8 cellular contexts compared by ENCODE assay signal in the genomic region with DNA sequence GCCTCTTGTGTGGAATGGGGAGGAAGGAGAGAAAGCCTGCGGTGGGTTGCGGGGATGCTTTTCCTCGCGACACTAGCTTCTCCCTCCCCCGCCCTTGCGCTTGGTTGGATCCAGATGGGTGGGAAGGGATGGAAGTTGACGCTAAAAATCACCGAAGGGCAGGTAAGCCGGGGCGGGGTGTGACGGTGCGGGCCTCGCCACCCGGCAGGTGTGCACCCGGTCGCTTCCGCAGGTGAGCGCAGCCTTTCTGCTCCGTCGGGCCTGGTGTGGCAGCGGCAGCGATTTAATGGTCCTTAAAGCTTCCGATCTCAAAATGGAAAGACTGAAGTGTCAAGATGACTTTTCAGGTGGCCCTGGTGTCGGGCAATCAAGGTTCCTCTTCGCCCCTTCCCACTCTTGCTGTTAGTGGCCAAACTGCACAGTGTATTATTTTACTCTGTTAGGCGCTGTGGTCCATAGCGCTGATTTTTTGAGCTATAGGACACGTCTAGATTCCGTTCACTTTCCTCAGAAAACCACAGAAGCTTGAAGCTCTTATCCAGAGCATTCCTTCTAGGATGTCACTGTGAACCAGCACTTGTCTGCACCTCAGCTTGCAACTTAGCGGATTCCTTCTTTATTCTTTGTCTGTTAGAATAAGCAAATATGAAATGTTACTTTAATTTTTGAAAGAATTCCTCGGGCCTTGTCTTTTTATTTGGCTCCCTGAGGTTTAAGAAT. TPM values are rescaled to one million over a fixed set of nuclear protein-coding genes. Genes with fewer than 3 reads are reported as not detected.
DNase-seq lines count a peak whose midpoint lies in the region; ATAC-seq, FAIRE-seq and TF ChIP-seq lines count a peak whose summit lies in the region.

No MANE protein-coding gene starts in this region.

- TF ChIP-seq RAD21 in GM12878 (IDR thresholded peaks at IDR 0.05; ENCODE audit: insufficient read depth, low read depth, low read length), result no peak

- BruUV-seq in GM12878 (replicated peaks; lab: Mats Ljungman, UMichigan), result TSS peak; percentile 67

- H2AFZ ChIP-seq in GM12878 (ENCODE audit: control insufficient read depth, low read depth, low read length), result peak overlapping the region; percentile 87
- peak overlapping the region; percentile 89 for H2AFZ ChIP-seq in keratinocyte (ENCODE audit: control insufficient read depth, low read length)

- intact Hi-C loops in GM12878 (cut with micrococcal nuclease; ENCODE audit: unreplicated experiment), result loop anchor here (10.0 kb wide), 1 partner anchor 584 kb away; a partner anchor contains a TSS

- H3K4me3 ChIP-seq in GM12878 (peak overlapping the region; percentile 69), keratinocyte (ENCODE audit: control insufficient read depth in 2 of 3, extremely low read depth in 1 of 3, insufficient read depth in 2 of 3, low read depth in 1 of 3, low read length in 3 of 3) (peak overlapping the region; percentile 72 to 100 (median 96))

- FAIRE-seq in GM12878 (lab: Jason Lieb, UNC) (no peak), keratinocyte (lab: Jason Lieb, UNC) (no peak)

- H3K9me3 ChIP-seq in GM12878 (replicated peaks; ENCODE audit: control insufficient read depth, insufficient read depth, low read length) (no peaks in the 10 kb centered on the region), keratinocyte (ENCODE audit: control insufficient read depth, low read depth, low read length) (no peaks in the 10 kb centered on the region)

- H3K27ac ChIP-seq in C4-2B (peak overlapping the region; percentile 97), RWPE1 (peak overlapping the region; percentile 95), GM12878 (ENCODE audit: control insufficient read depth, insufficient read depth) (peak overlapping the region; percentile 98), keratinocyte (ENCODE audit: control insufficient read depth, insufficient read depth, low read length) (peak overlapping the region; percentile 93)

- no peak for TF ChIP-seq POLR2A in GM12878 (IDR thresholded peaks at IDR 0.05; ENCODE audit: low read depth, low read length)

- peak overlapping the region; percentile 99 for H3K9ac ChIP-seq in GM12878 (ENCODE audit: control insufficient read depth, insufficient read depth, low read length)
- peak overlapping the region; percentile 95 for H3K9ac ChIP-seq in keratinocyte (ENCODE audit: control insufficient read depth, extremely low read depth, insufficient read depth, low read length)

- in situ Hi-C loops in GM12878 (cut with MboI), result no loop called here

- no peak for TF ChIP-seq EP300 in GM12878 (IDR thresholded peaks at IDR 0.05; ENCODE audit: borderline replicate concordance in 1 of 2, control insufficient read depth in 1 of 2, low read depth in 2 of 2, low read length in 2 of 2)

- dilution Hi-C loops in keratinocyte (cut with MboI; ENCODE audit: extremely low pct_ligation_motif_present, low sequenced_read_pairs), result no loop called here

- peak overlapping the region; percentile 75 for H3K4me2 ChIP-seq in GM12878 (ENCODE audit: control insufficient read depth, insufficient read depth)
- H3K4me2 ChIP-seq in keratinocyte (ENCODE audit: control insufficient read depth, extremely low read depth, insufficient read depth, low read depth, low read length), result peak overlapping the region; percentile 92

- peaks cover 93% of the 10 kb centered on the region for H3K79me2 ChIP-seq in GM12878 (ENCODE audit: control insufficient read depth, insufficient read depth, low read length)
- peaks cover 90% of the 10 kb centered on the region for H3K79me2 ChIP-seq in keratinocyte (ENCODE audit: control insufficient read depth, insufficient read depth, low read length)

- TF ChIP-seq CTCF in C4-2B (conservative IDR thresholded peaks at IDR 0.05), result no peak
- TF ChIP-seq CTCF in RWPE1 (conservative IDR thresholded peaks at IDR 0.05; ENCODE audit: low read depth), result no peak
- no peak for TF ChIP-seq CTCF in GM12878 (IDR thresholded peaks at IDR 0.05 in 2 of 3, conservative IDR thresholded peaks at IDR 0.05 in 1 of 3; ENCODE audit: control insufficient read depth in 2 of 3, extremely low read depth in 1 of 3, insufficient read depth in 1 of 3, low read depth in 3 of 3, low read length in 3 of 3)
- no peak for TF ChIP-seq CTCF in keratinocyte (optimal IDR thresholded peaks at IDR 0.05 in 1 of 3, IDR thresholded peaks at IDR 0.05 in 1 of 3, conservative IDR thresholded peaks at IDR 0.05 in 1 of 3; ENCODE audit: extremely low read depth in 1 of 3, insufficient read depth in 2 of 3, low read length in 3 of 3)

- H3K36me3 ChIP-seq in GM12878 (ENCODE audit: control insufficient read depth in 2 of 2, insufficient read depth in 2 of 2, low read length in 1 of 2) (peaks cover 2 to 14% of the 10 kb centered on the region in 2 experiments), keratinocyte (ENCODE audit: control insufficient read depth in 2 of 2, extremely low read depth in 1 of 2, insufficient read depth in 2 of 2, low read length in 2 of 2) (peaks cover 16 to 33% of the 10 kb centered on the region in 2 experiments)

- DNase-seq in RWPE1 (ENCODE audit: low spot score) (peak; percentile 44), GM12878 (ENCODE audit: low read depth, low spot score) (no peak), keratinocyte (ENCODE audit: low read depth, low spot score) (no peak), hippocampal formation (lab: John Stamatoyannopoulos, UW) (no peak)
- DNase-seq in stimulated activated CD4-positive, alpha-beta T cell treated with anti-CD3 and anti-CD28 coated beads, Interleukin-4, amount 100 ng/mL, for 1 hour, result peak; percentile 45

- CTCF ChIA-PET in RWPE1 (lab: Yijun Ruan, JAX) (interaction anchor here (0.5 to 0.6 kb wide), 2 partner anchors 33 to 69 kb away, joined by 3 to 4 read pairs; no protein-coding TSS in a partner anchor), GM12878 (lab: Yijun Ruan, JAX) (interaction anchor here (0.8 to 1.2 kb wide), 4 partner anchors 48 to 146 kb away, joined by 3 to 4 read pairs (median 4); no protein-coding TSS in a partner anchor)

- ATAC-seq in GM21526 (IDR thresholded peaks at IDR 0.05; ENCODE audit: low FRiP score, unreplicated experiment), result peak; percentile 1
- peak; percentile 3 for ATAC-seq in GM12878
- no peak for ATAC-seq in HG02852 (IDR thresholded peaks at IDR 0.05; ENCODE audit: unreplicated experiment)

- H3K4me1 ChIP-seq in GM12878 (ENCODE audit: control insufficient read depth, insufficient read depth, low read length), result peaks cover 3% of the 10 kb centered on the region; the same call in 1 of the 2 replicates
- H3K4me1 ChIP-seq in keratinocyte (ENCODE audit: control insufficient read depth, extremely low read depth, insufficient read depth, low read length), result peaks cover 29% of the 10 kb centered on the region

- 2% methylated on average over 31 of the region's 31 CpGs for WGBS in GM12878 (ENCODE audit: insufficient coverage, insufficient replicate concordance, low lambda C conversion rate, missing lambda C conversion rate)

- H4K20me1 ChIP-seq in GM12878 (ENCODE audit: control insufficient read depth, insufficient read depth), result peaks cover 16% of the 10 kb centered on the region
- H4K20me1 ChIP-seq in keratinocyte (ENCODE audit: control insufficient read depth, extremely low read depth, insufficient read depth, low read length), result peaks cover 24% of the 10 kb centered on the region

- POLR2A ChIA-PET in RWPE1 (lab: Yijun Ruan, JAX; ENCODE audit: low non-redundant PET) (no interaction called here), GM12878 (lab: Charles Lee) (interaction anchor here (0.7 to 1.4 kb wide), 2 partner anchors 64 to 392 kb away, joined by 3 read pairs; no protein-coding TSS in a partner anchor)

- RAD21 ChIA-PET in GM12878 (lab: Charles Lee; ENCODE audit: unreplicated experiment), result interaction anchor here (1.5 kb wide), 1 partner anchor 10 kb away, joined by 5 read pairs; no protein-coding TSS in a partner anchor

- no peaks in the 10 kb centered on the region for H3K27me3 ChIP-seq in GM12878 (replicated peaks in 1 of 2; ENCODE audit: control insufficient read depth in 2 of 2, insufficient read depth in 2 of 2, low read length in 1 of 2)
- H3K27me3 ChIP-seq in keratinocyte (ENCODE audit: control insufficient read depth, extremely low read depth, insufficient read depth, low read length), result no peaks in the 10 kb centered on the region

- H3K9me1 ChIP-seq in keratinocyte (ENCODE audit: control insufficient read depth, extremely low read depth, insufficient read depth, low read length), result no peaks in the 10 kb centered on the region

- SMC1A ChIA-PET in GM12878 (lab: Charles Lee; ENCODE audit: uncharacterized antibody, unreplicated experiment), result interaction anchor here (1.0 to 1.8 kb wide), 4 partner anchors 11 to 468 kb away, joined by 3 to 5 read pairs (median 4); no protein-coding TSS in a partner anchor

RNA-seq across cellular contexts. Expression of a gene that starts 0.8 kb away (rescaled TPM):
- total RNA-seq in GM12878 (2013; cell fraction: nucleolus; rRNA removed), result 18.0 and 18.3 TPM in 2 replicates
- 47.4 and 52.2 TPM in 2 replicates for total RNA-seq in GM12878 (2014; rRNA removed)
- 51.1 and 54.5 TPM in 2 replicates for total RNA-seq in GM12878 (2014; rRNA removed; fragmentation: Illumina TruSeq; extraction: Trizol)
- 45.1 and 46.1 TPM in 2 replicates for total RNA-seq in GM12878 (2021)
- 21.6 TPM for polyA plus RNA-seq in GM12878 (2011; ENCODE audit: low read depth)
- polyA plus RNA-seq in GM12878 (2011; rRNA removed), result 24.4 and 32.2 TPM in 2 replicates
- polyA plus RNA-seq in GM12878 (2011; cell fraction: cytosol; rRNA removed), result 16.9 and 17.4 TPM in 2 replicates
- polyA plus RNA-seq in GM12878 (2011; cell fraction: nucleus; rRNA removed), result 8.8 and 11.6 TPM in 2 replicates
- 31.2 and 33.6 TPM in 2 replicates for polyA plus RNA-seq in GM12878 (2012)
- 61.2 and 78.4 TPM in 2 replicates for polyA plus RNA-seq in GM12878 (2014; fragmentation: Illumina TruSeq; extraction: Trizol)
- polyA plus RNA-seq in GM12878 (2014; fragmentation: Nextera tagmentation; extraction: Ambion mirVana), result 10 to 100 TPM; 37.4 to 43.1 TPM
- 41.3 and 44.1 TPM in 2 replicates for polyA plus RNA-seq in GM12878 (2014; rRNA removed)
- polyA plus RNA-seq in GM12878 (2016; fragmentation: Nextera tagmentation; extraction: Ambion mirVana), result 10 to 100 TPM; 81.1 to 83.6 TPM
- polyA minus RNA-seq in GM12878 (2011; rRNA and poly(A)+ RNA removed), result 12.2 and 18.4 TPM in 2 replicates
- polyA minus RNA-seq in GM12878 (2011; cell fraction: cytosol; rRNA and poly(A)+ RNA removed), result 5.7 and 8.4 TPM in 2 replicates
- 4.4 and 8.4 TPM in 2 replicates for polyA minus RNA-seq in GM12878 (2011; cell fraction: nucleus; rRNA and poly(A)+ RNA removed)
- polyA plus RNA-seq in keratinocyte, result 17.6 to 29.4 TPM (median 20.9 TPM) in 3 replicates
- 39.8 TPM for polyA plus RNA-seq in keratinocyte (2011; ENCODE audit: low read depth)
- 24.4 and 33.4 TPM in 2 replicates for polyA plus RNA-seq in keratinocyte (2011; cell fraction: cytosol; rRNA removed)
- polyA plus RNA-seq in keratinocyte (2011; cell fraction: nucleus; rRNA removed), result 16.4 and 17.7 TPM in 2 replicates
- polyA plus RNA-seq in keratinocyte (2012; ENCODE audit: low replicate concordance), result 38.0 and 42.4 TPM in 2 replicates
- polyA minus RNA-seq in keratinocyte, result 8.7 to 16.8 TPM (median 9.3 TPM) in 3 replicates
- 12.3 TPM for polyA minus RNA-seq in keratinocyte (2011; cell fraction: cytosol; rRNA and poly(A)+ RNA removed)
- polyA minus RNA-seq in keratinocyte (2011; cell fraction: nucleus; rRNA and poly(A)+ RNA removed), result 4.0 and 9.9 TPM in 2 replicates

RNA-seq across cellular contexts. Expression of a gene that starts 0.9 kb away (rescaled TPM):
- 349 and 350 TPM in 2 replicates for total RNA-seq in GM12878 (2013; cell fraction: nucleolus; rRNA removed)
- total RNA-seq in GM12878 (2014; rRNA removed) (227 and 277 TPM in 2 replicates), GM12878 (2014; rRNA removed; fragmentation: Illumina TruSeq; extraction: Trizol) (418 and 442 TPM in 2 replicates), GM12878 (2021) (314 and 323 TPM in 2 replicates)
- 154 TPM for polyA plus RNA-seq in GM12878 (2011; ENCODE audit: low read depth)
- polyA plus RNA-seq in GM12878 (2011; rRNA removed) (385 and 621 TPM in 2 replicates), GM12878 (2014; fragmentation: Illumina TruSeq; extraction: Trizol) (437 and 523 TPM in 2 replicates), GM12878 (2014; fragmentation: Nextera tagmentation; extraction: Ambion mirVana) (100 to 1,000 TPM; 281 to 367 TPM), GM12878 (2014; rRNA removed) (429 and 510 TPM in 2 replicates), GM12878 (2016; fragmentation: Nextera tagmentation; extraction: Ambion mirVana) (100 to 1,000 TPM; 217 to 233 TPM), keratinocyte (119 to 292 TPM (median 229 TPM) in 3 replicates)
- 121 and 127 TPM in 2 replicates for polyA plus RNA-seq in GM12878 (2011; cell fraction: cytosol; rRNA removed)
- polyA plus RNA-seq in GM12878 (2011; cell fraction: nucleus; rRNA removed), result 643 and 755 TPM in 2 replicates
- 233 and 319 TPM in 2 replicates for polyA plus RNA-seq in GM12878 (2012)
- 38.4 and 61.2 TPM in 2 replicates for polyA minus RNA-seq in GM12878 (2011; rRNA and poly(A)+ RNA removed)
- polyA minus RNA-seq in GM12878 (2011; cell fraction: cytosol; rRNA and poly(A)+ RNA removed), result 53.7 and 54.1 TPM in 2 replicates
- polyA minus RNA-seq in GM12878 (2011; cell fraction: nucleus; rRNA and poly(A)+ RNA removed), result 78.7 and 116 TPM in 2 replicates
- polyA plus RNA-seq in keratinocyte (2011; ENCODE audit: low read depth), result 325 TPM
- polyA plus RNA-seq in keratinocyte (2011; cell fraction: cytosol; rRNA removed), result 125 and 139 TPM in 2 replicates
- 208 and 363 TPM in 2 replicates for polyA plus RNA-seq in keratinocyte (2011; cell fraction: nucleus; rRNA removed)
- 180 and 231 TPM in 2 replicates for polyA plus RNA-seq in keratinocyte (2012; ENCODE audit: low replicate concordance)
- polyA minus RNA-seq in keratinocyte, result 11.2 to 64.9 TPM (median 13.7 TPM) in 3 replicates
- polyA minus RNA-seq in keratinocyte (2011; cell fraction: cytosol; rRNA and poly(A)+ RNA removed), result 49.1 TPM
- 25.3 and 42.9 TPM in 2 replicates for polyA minus RNA-seq in keratinocyte (2011; cell fraction: nucleus; rRNA and poly(A)+ RNA removed)

RNA-seq across cellular contexts. Expression of a gene that starts 57.4 kb away (rescaled TPM):
- 220 and 228 TPM in 2 replicates for total RNA-seq in GM12878 (2013; cell fraction: nucleolus; rRNA removed)
- total RNA-seq in GM12878 (2014; rRNA removed) (76.6 and 85.1 TPM in 2 replicates), GM12878 (2014; rRNA removed; fragmentation: Illumina TruSeq; extraction: Trizol) (94.6 and 107 TPM in 2 replicates), GM12878 (2021) (310 and 343 TPM in 2 replicates)
- 157 TPM for polyA plus RNA-seq in GM12878 (2011; ENCODE audit: low read depth)
- polyA plus RNA-seq in GM12878 (2011; rRNA removed) (147 and 165 TPM in 2 replicates), GM12878 (2014; fragmentation: Illumina TruSeq; extraction: Trizol) (882 and 1,219 TPM in 2 replicates), GM12878 (2014; fragmentation: Nextera tagmentation; extraction: Ambion mirVana) (100 to 1,000 TPM; 183 to 313 TPM), GM12878 (2014; rRNA removed) (218 and 247 TPM in 2 replicates), GM12878 (2016; fragmentation: Nextera tagmentation; extraction: Ambion mirVana) (100 to 1,000 TPM; 390 to 455 TPM), keratinocyte (30.3 to 91.3 TPM (median 68.1 TPM) in 3 replicates)
- polyA plus RNA-seq in GM12878 (2011; cell fraction: cytosol; rRNA removed), result 57.8 and 65.7 TPM in 2 replicates
- 206 and 249 TPM in 2 replicates for polyA plus RNA-seq in GM12878 (2011; cell fraction: nucleus; rRNA removed)
- 297 and 336 TPM in 2 replicates for polyA plus RNA-seq in GM12878 (2012)
- polyA minus RNA-seq in GM12878 (2011; rRNA and poly(A)+ RNA removed), result 35.1 and 39.9 TPM in 2 replicates
- 41.8 and 46.3 TPM in 2 replicates for polyA minus RNA-seq in GM12878 (2011; cell fraction: cytosol; rRNA and poly(A)+ RNA removed)
- polyA minus RNA-seq in GM12878 (2011; cell fraction: nucleus; rRNA and poly(A)+ RNA removed), result 48.7 and 119 TPM in 2 replicates
- polyA plus RNA-seq in keratinocyte (2011; ENCODE audit: low read depth), result 102 TPM
- 44.4 and 54.8 TPM in 2 replicates for polyA plus RNA-seq in keratinocyte (2011; cell fraction: cytosol; rRNA removed)
- 163 and 219 TPM in 2 replicates for polyA plus RNA-seq in keratinocyte (2011; cell fraction: nucleus; rRNA removed)
- 69.2 and 222 TPM in 2 replicates for polyA plus RNA-seq in keratinocyte (2012; ENCODE audit: low replicate concordance)
- polyA minus RNA-seq in keratinocyte, result 6.6 to 26.6 TPM (median 12.0 TPM) in 3 replicates
- polyA minus RNA-seq in keratinocyte (2011; cell fraction: cytosol; rRNA and poly(A)+ RNA removed), result 16.7 TPM
- polyA minus RNA-seq in keratinocyte (2011; cell fraction: nucleus; rRNA and poly(A)+ RNA removed), result 17.4 and 32.5 TPM in 2 replicates

Comparison
In these comparisons a context has a peak if more than half of its experiments do, and no peak if none do; other contexts are left out.
1. DNase-seq: peak in RWPE1 (single experiment) and stimulated activated CD4-positive, alpha-beta T cell treated with anti-CD3 and anti-CD28 coated beads, Interleukin-4, amount 100 ng/mL, for 1 hour (single experiment); none in GM12878 (single experiment), keratinocyte (single experiment) and hippocampal formation (0 of 2).
2. Peak in every context shown above with its lines, with median percentiles within 50 percentile points of each other: H3K27ac ChIP-seq.